In the genomic region with DNA sequence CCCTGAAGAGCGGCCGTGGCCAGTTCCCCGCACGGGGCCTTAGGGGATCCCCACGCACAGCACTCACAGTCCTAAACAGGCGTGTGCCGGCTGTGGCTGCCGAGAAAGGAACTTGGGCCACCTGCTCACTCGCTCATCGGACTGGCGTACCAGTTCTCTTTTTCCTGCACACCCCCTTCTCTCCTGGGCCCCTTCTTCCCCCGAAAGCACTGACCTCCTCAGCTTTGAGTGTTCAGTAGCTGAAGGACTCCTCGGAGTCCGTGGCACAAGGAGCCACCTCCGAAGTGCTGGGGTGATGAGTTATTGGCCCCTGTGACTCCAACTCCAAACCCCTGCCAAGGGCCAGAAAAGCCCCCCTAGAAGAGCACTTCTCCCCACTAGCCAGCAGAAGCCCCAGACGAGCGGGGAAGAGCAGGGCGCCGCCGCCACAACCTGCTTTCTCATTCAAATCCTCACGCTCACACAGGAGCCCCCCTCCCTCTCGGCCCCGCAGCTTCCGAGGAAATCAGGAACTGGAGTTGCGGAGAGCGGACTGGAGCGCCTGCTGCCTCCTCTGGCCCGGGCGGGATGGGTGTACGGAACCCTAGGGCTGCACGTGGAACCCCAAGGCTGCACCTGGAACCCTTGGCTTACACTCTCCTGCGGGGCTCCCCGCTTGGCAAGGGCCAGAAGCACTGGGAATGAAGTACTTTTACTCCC, we compare ENCODE assay signal across 1 cellular context.
TF ChIP-seq lines count a peak whose summit lies in the region.

A gene with protein sequence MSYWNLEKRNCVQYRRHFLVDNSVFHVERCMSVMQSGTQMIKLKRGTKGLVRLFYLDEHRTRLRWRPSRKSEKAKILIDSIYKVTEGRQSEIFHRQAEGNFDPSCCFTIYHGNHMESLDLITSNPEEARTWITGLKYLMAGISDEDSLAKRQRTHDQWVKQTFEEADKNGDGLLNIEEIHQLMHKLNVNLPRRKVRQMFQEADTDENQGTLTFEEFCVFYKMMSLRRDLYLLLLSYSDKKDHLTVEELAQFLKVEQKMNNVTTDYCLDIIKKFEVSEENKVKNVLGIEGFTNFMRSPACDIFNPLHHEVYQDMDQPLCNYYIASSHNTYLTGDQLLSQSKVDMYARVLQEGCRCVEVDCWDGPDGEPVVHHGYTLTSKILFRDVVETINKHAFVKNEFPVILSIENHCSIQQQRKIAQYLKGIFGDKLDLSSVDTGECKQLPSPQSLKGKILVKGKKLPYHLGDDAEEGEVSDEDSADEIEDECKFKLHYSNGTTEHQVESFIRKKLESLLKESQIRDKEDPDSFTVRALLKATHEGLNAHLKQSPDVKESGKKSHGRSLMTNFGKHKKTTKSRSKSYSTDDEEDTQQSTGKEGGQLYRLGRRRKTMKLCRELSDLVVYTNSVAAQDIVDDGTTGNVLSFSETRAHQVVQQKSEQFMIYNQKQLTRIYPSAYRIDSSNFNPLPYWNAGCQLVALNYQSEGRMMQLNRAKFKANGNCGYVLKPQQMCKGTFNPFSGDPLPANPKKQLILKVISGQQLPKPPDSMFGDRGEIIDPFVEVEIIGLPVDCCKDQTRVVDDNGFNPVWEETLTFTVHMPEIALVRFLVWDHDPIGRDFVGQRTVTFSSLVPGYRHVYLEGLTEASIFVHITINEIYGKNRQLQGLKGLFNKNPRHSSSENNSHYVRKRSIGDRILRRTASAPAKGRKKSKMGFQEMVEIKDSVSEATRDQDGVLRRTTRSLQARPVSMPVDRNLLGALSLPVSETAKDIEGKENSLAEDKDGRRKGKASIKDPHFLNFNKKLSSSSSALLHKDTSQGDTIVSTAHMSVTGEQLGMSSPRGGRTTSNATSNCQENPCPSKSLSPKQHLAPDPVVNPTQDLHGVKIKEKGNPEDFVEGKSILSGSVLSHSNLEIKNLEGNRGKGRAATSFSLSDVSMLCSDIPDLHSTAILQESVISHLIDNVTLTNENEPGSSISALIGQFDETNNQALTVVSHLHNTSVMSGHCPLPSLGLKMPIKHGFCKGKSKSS (N-terminal part only) (minus strand): TSS at position 446 of the 699 bp plus-strand sequence. CDS start 40,847 bp downstream, outside the sequence.

TF ChIP-seq in K562, 482 proteins besides CTCF, POLR2A, EP300 and RAD21 (continued from another document and continues in another):
- TF ChIP-seq, protein P1, sequence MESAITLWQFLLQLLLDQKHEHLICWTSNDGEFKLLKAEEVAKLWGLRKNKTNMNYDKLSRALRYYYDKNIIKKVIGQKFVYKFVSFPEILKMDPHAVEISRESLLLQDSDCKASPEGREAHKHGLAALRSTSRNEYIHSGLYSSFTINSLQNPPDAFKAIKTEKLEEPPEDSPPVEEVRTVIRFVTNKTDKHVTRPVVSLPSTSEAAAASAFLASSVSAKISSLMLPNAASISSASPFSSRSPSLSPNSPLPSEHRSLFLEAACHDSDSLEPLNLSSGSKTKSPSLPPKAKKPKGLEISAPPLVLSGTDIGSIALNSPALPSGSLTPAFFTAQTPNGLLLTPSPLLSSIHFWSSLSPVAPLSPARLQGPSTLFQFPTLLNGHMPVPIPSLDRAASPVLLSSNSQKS (CRISPR knock-in tag; IDR thresholded peaks at IDR 0.05) = no peak
- TF ChIP-seq KAT8 (IDR thresholded peaks at IDR 0.05; ENCODE audit: low read depth) (no peak), ZNF23 (CRISPR knock-in tag; IDR thresholded peaks at IDR 0.05) (no peak), RBM25 (IDR thresholded peaks at IDR 0.05; ENCODE audit: low read depth, low read length, severe bottlenecking) (no peak), FOXM1 (IDR thresholded peaks at IDR 0.05; ENCODE audit: low read depth) (peak; percentile 66; the same call in 1 of the 2 replicates), FOXM1 (CRISPR knock-in tag; IDR thresholded peaks at IDR 0.05; ENCODE audit: low read depth) (no peak), RCOR1 (IDR thresholded peaks at IDR 0.05; ENCODE audit: borderline replicate concordance in 1 of 2, low read depth in 2 of 2, low read length in 2 of 2) (peak in 1 of 2 experiments; percentile 70; a peak in 2 of 4 replicates), RNF2 (IDR thresholded peaks at IDR 0.05) (peak; percentile 54; the same call in 1 of the 2 replicates), ZNF282 (CRISPR knock-in tag; IDR thresholded peaks at IDR 0.05) (no peak), CEBPB (tag; IDR thresholded peaks at IDR 0.05) (no peak), CREM (IDR thresholded peaks at IDR 0.05; ENCODE audit: low read depth) (peak; percentile 28; the same call in 1 of the 2 replicates), ZNF316 (IDR thresholded peaks at IDR 0.05) (no peak), PCBP2 (IDR thresholded peaks at IDR 0.05; ENCODE audit: low read depth, low read length, poor library complexity, severe bottlenecking) (no peak), TBL1XR1 (IDR thresholded peaks at IDR 0.05; ENCODE audit: low read length in 2 of 2) (no peak), TAL1 (IDR thresholded peaks at IDR 0.05) (no peak), NFIC (IDR thresholded peaks at IDR 0.05) (no peak), NRF1 (conservative IDR thresholded peaks at IDR 0.05 in 1 of 2, IDR thresholded peaks at IDR 0.05 in 1 of 2) (no peak), JUND (IDR thresholded peaks at IDR 0.05; ENCODE audit: borderline replicate concordance, low read depth, low read length) (no peak; the same call in 1 of the 2 replicates), JUND (tag; IDR thresholded peaks at IDR 0.05; ENCODE audit: borderline replicate concordance, low read depth, low read length) (peak; percentile 24; the same call in 1 of the 3 replicates), HCFC1 (IDR thresholded peaks at IDR 0.05; ENCODE audit: low read depth, low read length) (no peak), SRF (CRISPR knock-in tag; IDR thresholded peaks at IDR 0.05) (peak in 1 of 2 experiments; percentile 23; a peak in 1 of 4 replicates), SAFB2 (IDR thresholded peaks at IDR 0.05; ENCODE audit: borderline replicate concordance, low read depth, low read length, severe bottlenecking) (no peak), HNRNPH1 (optimal IDR thresholded peaks at IDR 0.05; ENCODE audit: low read depth, low read length) (no peak), JUN (IDR thresholded peaks at IDR 0.05; ENCODE audit: borderline replicate concordance, low read depth, low read length) (no peak), JUN (CRISPR knock-in tag; IDR thresholded peaks at IDR 0.05; ENCODE audit: borderline replicate concordance) (no peak)
- TF ChIP-seq, protein P2, sequence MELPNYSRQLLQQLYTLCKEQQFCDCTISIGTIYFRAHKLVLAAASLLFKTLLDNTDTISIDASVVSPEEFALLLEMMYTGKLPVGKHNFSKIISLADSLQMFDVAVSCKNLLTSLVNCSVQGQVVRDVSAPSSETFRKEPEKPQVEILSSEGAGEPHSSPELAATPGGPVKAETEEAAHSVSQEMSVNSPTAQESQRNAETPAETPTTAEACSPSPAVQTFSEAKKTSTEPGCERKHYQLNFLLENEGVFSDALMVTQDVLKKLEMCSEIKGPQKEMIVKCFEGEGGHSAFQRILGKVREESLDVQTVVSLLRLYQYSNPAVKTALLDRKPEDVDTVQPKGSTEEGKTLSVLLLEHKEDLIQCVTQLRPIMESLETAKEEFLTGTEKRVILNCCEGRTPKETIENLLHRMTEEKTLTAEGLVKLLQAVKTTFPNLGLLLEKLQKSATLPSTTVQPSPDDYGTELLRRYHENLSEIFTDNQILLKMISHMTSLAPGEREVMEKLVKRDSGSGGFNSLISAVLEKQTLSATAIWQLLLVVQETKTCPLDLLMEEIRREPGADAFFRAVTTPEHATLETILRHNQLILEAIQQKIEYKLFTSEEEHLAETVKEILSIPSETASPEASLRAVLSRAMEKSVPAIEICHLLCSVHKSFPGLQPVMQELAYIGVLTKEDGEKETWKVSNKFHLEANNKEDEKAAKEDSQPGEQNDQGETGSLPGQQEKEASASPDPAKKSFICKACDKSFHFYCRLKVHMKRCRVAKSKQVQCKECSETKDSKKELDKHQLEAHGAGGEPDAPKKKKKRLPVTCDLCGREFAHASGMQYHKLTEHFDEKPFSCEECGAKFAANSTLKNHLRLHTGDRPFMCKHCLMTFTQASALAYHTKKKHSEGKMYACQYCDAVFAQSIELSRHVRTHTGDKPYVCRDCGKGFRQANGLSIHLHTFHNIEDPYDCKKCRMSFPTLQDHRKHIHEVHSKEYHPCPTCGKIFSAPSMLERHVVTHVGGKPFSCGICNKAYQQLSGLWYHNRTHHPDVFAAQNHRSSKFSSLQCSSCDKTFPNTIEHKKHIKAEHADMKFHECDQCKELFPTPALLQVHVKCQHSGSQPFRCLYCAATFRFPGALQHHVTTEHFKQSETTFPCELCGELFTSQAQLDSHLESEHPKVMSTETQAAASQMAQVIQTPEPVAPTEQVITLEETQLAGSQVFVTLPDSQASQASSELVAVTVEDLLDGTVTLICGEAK (IDR thresholded peaks at IDR 0.05) = peak; percentile 38; the same call in 1 of the 2 replicates
- TF ChIP-seq, protein P2 (CRISPR knock-in tag; IDR thresholded peaks at IDR 0.05) = no peak
- TF ChIP-seq, protein P3, sequence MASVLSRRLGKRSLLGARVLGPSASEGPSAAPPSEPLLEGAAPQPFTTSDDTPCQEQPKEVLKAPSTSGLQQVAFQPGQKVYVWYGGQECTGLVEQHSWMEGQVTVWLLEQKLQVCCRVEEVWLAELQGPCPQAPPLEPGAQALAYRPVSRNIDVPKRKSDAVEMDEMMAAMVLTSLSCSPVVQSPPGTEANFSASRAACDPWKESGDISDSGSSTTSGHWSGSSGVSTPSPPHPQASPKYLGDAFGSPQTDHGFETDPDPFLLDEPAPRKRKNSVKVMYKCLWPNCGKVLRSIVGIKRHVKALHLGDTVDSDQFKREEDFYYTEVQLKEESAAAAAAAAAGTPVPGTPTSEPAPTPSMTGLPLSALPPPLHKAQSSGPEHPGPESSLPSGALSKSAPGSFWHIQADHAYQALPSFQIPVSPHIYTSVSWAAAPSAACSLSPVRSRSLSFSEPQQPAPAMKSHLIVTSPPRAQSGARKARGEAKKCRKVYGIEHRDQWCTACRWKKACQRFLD (CRISPR knock-in tag; IDR thresholded peaks at IDR 0.05) = no peak
- TF ChIP-seq, protein P4, sequence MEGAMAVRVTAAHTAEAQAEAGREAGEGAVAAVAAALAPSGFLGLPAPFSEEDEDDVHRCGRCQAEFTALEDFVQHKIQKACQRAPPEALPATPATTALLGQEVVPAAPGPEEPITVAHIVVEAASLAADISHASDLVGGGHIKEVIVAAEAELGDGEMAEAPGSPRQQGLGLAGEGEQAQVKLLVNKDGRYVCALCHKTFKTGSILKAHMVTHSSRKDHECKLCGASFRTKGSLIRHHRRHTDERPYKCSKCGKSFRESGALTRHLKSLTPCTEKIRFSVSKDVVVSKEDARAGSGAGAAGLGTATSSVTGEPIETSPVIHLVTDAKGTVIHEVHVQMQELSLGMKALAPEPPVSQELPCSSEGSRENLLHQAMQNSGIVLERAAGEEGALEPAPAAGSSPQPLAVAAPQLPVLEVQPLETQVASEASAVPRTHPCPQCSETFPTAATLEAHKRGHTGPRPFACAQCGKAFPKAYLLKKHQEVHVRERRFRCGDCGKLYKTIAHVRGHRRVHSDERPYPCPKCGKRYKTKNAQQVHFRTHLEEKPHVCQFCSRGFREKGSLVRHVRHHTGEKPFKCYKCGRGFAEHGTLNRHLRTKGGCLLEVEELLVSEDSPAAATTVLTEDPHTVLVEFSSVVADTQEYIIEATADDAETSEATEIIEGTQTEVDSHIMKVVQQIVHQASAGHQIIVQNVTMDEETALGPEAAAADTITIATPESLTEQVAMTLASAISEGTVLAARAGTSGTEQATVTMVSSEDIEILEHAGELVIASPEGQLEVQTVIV (CRISPR knock-in tag; IDR thresholded peaks at IDR 0.05; ENCODE audit: borderline replicate concordance) = no peak
- TF ChIP-seq, protein P5, sequence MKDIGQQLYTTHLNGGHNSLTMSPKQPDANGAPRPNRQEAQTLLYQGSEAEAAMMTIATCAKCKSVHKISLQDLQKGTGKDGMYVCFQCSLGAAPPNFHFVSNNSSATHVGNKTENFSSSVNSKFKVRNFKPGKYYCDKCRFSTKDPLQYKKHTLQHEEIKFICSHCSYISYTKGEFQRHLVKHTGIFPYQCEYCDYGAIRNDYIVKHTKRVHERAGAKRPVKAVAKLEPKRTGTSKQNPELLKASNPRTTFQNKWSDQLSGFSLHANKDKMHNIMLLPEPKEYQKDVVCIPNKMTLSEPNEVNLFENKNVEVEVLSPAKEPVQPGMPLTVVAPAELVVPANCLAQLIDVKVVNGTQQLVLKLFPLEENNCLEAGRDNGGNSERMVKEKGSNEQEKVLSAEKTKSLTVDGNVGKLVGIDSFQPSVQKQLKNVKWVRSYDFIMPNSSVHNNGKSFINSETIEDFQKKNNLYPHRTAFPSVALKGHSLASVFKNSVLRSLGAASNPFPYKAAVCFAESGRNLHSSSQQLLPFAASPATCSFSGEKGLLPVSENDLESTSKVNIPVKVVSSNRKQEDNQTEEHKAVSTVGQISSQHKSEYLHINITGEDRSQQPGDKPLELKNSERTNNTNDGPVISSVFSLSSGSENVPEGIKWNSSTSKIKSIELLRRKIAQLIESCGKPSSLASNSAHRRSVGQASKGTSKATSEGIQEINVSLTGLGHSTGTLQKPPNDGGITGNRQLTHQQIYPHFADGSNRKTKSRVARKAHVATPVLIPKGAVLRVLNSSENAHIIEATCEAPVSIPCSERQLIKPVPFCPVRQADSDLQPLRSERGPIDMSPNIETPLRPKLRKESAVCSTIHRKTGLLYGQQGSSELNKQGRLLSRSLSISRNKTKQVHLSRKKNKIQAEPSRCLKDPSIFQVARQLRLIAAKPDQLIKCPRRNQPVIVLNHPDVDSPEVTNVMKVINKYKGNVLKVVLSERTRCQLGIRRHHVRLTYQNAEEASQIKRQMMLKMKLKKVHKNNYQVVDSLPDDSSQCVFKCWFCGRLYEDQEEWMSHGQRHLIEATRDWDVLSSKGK (CRISPR knock-in tag; IDR thresholded peaks at IDR 0.05) = no peak
